Comparison of ENCODE assay signal across 8 cellular contexts in the genomic region with DNA sequence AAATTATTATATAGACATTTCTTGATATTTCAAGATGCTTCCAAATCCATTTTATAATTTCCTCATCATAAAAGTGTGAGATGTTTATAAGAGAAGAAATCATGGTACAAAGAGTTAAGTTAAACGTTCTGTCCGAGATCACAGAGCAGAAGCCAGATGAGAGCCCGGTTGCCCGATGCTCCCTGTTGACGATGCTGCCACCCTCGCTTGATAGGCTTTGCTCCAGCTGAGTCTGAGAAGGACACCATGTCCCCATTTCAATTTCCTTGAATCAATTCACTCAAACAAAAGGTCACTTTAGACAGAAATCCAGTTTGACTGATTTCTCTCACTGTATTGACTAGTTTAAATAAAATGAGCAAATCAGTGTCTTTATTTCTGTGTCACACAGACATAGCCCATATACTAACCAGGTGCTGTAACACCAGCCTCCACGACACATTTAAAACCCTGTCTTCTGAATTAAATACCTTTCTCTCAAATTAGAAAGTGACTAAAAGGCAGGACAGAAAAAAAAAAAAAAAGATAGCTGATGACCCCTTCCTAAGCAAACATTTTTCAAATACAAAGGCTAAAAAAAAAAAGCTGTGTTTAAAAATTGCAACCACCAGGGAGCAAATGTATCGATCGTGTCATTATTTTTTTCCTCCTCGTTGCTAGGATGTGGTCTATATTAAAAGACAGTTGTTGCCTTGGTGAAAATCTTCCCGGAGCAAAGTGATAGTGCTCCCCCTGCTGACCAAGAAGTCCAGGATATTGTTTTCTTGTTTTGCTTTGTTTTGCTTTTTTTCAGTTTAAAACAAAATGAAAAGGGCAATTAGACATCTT. TPM values are rescaled to one million over a fixed set of nuclear protein-coding genes. Genes with fewer than 3 reads are reported as not detected.
DNase-seq lines count a peak whose midpoint lies in the region; ATAC-seq and TF ChIP-seq lines count a peak whose summit lies in the region.

No MANE protein-coding gene starts in this region.

- H3K9ac ChIP-seq in GM23248 = peak overlapping the region; percentile 68

- no peaks in the 10 kb centered on the region for H3K9me3 ChIP-seq in GM23248 (ENCODE audit: low read depth)

- no peaks in the 10 kb centered on the region for H3K79me2 ChIP-seq in GM23248 (ENCODE audit: insufficient read depth)

- no peaks in the 10 kb centered on the region for H3K36me3 ChIP-seq in GM23248 (ENCODE audit: low read depth)

- no peak overlapping the region for H3K27ac ChIP-seq in GM23248

- no peaks in the 10 kb centered on the region for H3K27me3 ChIP-seq in GM23248 (replicated peaks; ENCODE audit: insufficient read depth)

- H3K9me2 ChIP-seq in GM23248 (ENCODE audit: insufficient read depth) = no peaks in the 10 kb centered on the region

- WGBS in GM23248 (ENCODE audit: low coverage in 1 of 2, low lambda C conversion rate in 2 of 2, missing lambda C conversion rate in 2 of 2), 2 experiments = 8 to 12% methylated on average over 11 of the region's 11 CpGs

- H3K4me3 ChIP-seq in GM23248 = peak overlapping the region; percentile 65
- peak overlapping the region; percentile 25 for H3K4me3 ChIP-seq in astrocyte of the spinal cord (ENCODE audit: low read depth, low read length)

- in situ Hi-C loops in GM23248 (cut with MboI) = loop anchor here (10.0 kb wide), 2 partner anchors 279 to 509 kb away; no protein-coding TSS in a partner anchor
- in situ Hi-C loops in astrocyte of the spinal cord (cut with HindIII; ENCODE audit: low sequenced_read_pairs) = no loop called here

- ATAC-seq in sciatic nerve (peak; percentile 84), GM19467 (IDR thresholded peaks at IDR 0.05; ENCODE audit: unreplicated experiment) (no peak)

- H3F3A ChIP-seq in GM23248 (ENCODE audit: insufficient read depth) = no peaks in the 10 kb centered on the region

- peak overlapping the region; percentile 74 for H2AFZ ChIP-seq in GM23248

- peak; percentile 67 for TF ChIP-seq CTCF in astrocyte of the spinal cord (IDR thresholded peaks at IDR 0.05; ENCODE audit: low read depth, low read length)

- H4K20me1 ChIP-seq in GM23248 (ENCODE audit: insufficient read depth) = no peaks in the 10 kb centered on the region

- DNase-seq in DMS79 (lab: John Stamatoyannopoulos, UW) = peak; percentile 42
- DNase-seq in GM23248 = peak; percentile 81
- DNase-seq in NCI-H1092 treated with DMSO at 0.1 percent for 48 hours (lab: John Stamatoyannopoulos, UW) = peak; percentile 89
- peak; percentile 67 for DNase-seq in SKM-1 (lab: John Stamatoyannopoulos, UW; ENCODE audit: unreplicated experiment)
- DNase-seq in astrocyte of the spinal cord (ENCODE audit: low read depth, low spot score) = peak; percentile 84
- peak; percentile 49 to 92 for DNase-seq in hippocampal formation (lab: John Stamatoyannopoulos, UW)
- DNase-seq in sciatic nerve (ENCODE audit: low spot score) = no peak

- H3K4me2 ChIP-seq in GM23248 (ENCODE audit: unreplicated experiment) = peak overlapping the region; percentile 71

- H3K4me1 ChIP-seq in GM23248 (ENCODE audit: insufficient read depth) = peaks cover 9% of the 10 kb centered on the region; the same call in 1 of the 2 replicates

- intact Hi-C loops in sciatic nerve (cut with DNase I) = loop anchor here (10.0 kb wide), 1 partner anchor 299 kb away; no protein-coding TSS in a partner anchor

RNA-seq across cellular contexts. Expression of a gene that starts 35.2 kb away (rescaled TPM):
- total RNA-seq in GM23248 (2014; rRNA removed; shearing (Covaris generic)) = not detected in 2 replicates
- polyA plus RNA-seq in GM23248 (2016; fragmentation: Nextera tagmentation; extraction: Ambion mirVana) = not detected in 2 replicates
- not detected for total RNA-seq in sciatic nerve

RNA-seq across cellular contexts. Expression of a gene that starts 45.6 kb away (rescaled TPM):
- 18.8 and 33.0 TPM in 2 replicates for total RNA-seq in GM23248 (2014; rRNA removed; shearing (Covaris generic))
- polyA plus RNA-seq in GM23248 (2016; fragmentation: Nextera tagmentation; extraction: Ambion mirVana) = 29.6 and 32.6 TPM in 2 replicates
- total RNA-seq in sciatic nerve = 21.8 TPM
